Comparison of ENCODE assay signal across 17 cellular contexts in the genomic region with DNA sequence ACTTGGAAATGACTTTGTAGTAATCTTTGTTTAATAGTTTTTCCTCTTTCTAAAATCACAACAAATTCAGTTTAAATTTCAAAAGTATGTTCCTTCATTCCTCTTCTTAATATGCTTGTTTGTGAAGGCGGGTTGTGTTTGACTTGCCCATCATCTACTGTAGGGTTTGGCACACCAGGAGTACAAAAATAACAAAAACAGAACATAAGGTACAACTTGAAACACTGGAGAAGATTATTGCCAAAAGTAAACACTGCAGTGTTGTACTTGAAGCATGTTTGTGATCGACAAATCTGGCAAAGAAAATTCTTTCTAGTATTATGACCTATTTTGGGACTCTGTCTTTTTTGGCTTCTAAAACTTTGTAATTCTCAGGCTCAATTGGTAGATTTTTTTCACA.
"Had no signal": no experiment of that assay in that cellular context is flagged by ENCODE, and none has a peak within 500 bp of the region (broad histone marks: within the 10 kb centered on the region; RNA-seq: fewer than 3 reads in every experiment).

No MANE protein-coding gene starts in this region.

- DNase-seq: effector memory CD4-positive, alpha-beta T cell; gastrocnemius medialis; heart right ventricle; left ventricle myocardium inferior; mucosa of descending colon; naive thymus-derived CD8-positive, alpha-beta T cell; small intestine; stimulated activated CD4-positive, alpha-beta T cell treated with anti-CD3 and anti-CD28 coated beads, Interleukin-12 subunit alpha, Interleukin-12 subunit beta, amount 100 ng/mL, for 4 hours; stimulated activated CD4-positive, alpha-beta T cell treated with anti-CD3 and anti-CD28 coated beads, Interleukin-2, amount 100 ng/mL, for 48 hours; stimulated activated naive CD8-positive, alpha-beta T cell treated with anti-CD3 and anti-CD28 coated beads, Interleukin-15, Interleukin-2, amounts not matched to agents 100 U/mL and 50 U/mL, for 24 hours; tibial artery; upper lobe of left lung had no signal

- H3K4me1 ChIP-seq: esophagus muscularis mucosa, gastrocnemius medialis, heart right ventricle, left ventricle myocardium inferior, right atrium auricular region, tibial artery, vagina had no signal

- H3K27ac ChIP-seq: epithelial cell of prostate, esophagus muscularis mucosa, gastrocnemius medialis, heart right ventricle, left ventricle myocardium inferior, neutrophil, right atrium auricular region, tibial artery, upper lobe of left lung, vagina had no signal

- H3K27me3 ChIP-seq: esophagus muscularis mucosa, gastrocnemius medialis, heart right ventricle, neutrophil, right atrium auricular region, tibial artery, upper lobe of left lung, vagina had no signal

- H3K36me3 ChIP-seq: esophagus muscularis mucosa, gastrocnemius medialis, heart right ventricle, left ventricle myocardium inferior, neutrophil, right atrium auricular region, tibial artery, upper lobe of left lung, vagina had no signal

- H3K4me3 ChIP-seq: esophagus muscularis mucosa, gastrocnemius medialis, heart right ventricle, left ventricle myocardium inferior, mucosa of descending colon, right atrium auricular region, tibial artery, upper lobe of left lung, vagina had no signal

- H3K9me3 ChIP-seq: esophagus muscularis mucosa, gastrocnemius medialis, mucosa of descending colon, neutrophil, right atrium auricular region, tibial artery, upper lobe of left lung, vagina had no signal

- ATAC-seq: gastrocnemius medialis; heart right ventricle; mucosa of descending colon; naive thymus-derived CD8-positive, alpha-beta T cell; stimulated activated naive CD8-positive, alpha-beta T cell treated with anti-CD3 and anti-CD28 coated beads, Interleukin-15, Interleukin-2, amounts not matched to agents 100 U/mL and 50 U/mL, for 24 hours had no signal
